Comparison of ENCODE assay signal across 1 cellular context in the genomic region with DNA sequence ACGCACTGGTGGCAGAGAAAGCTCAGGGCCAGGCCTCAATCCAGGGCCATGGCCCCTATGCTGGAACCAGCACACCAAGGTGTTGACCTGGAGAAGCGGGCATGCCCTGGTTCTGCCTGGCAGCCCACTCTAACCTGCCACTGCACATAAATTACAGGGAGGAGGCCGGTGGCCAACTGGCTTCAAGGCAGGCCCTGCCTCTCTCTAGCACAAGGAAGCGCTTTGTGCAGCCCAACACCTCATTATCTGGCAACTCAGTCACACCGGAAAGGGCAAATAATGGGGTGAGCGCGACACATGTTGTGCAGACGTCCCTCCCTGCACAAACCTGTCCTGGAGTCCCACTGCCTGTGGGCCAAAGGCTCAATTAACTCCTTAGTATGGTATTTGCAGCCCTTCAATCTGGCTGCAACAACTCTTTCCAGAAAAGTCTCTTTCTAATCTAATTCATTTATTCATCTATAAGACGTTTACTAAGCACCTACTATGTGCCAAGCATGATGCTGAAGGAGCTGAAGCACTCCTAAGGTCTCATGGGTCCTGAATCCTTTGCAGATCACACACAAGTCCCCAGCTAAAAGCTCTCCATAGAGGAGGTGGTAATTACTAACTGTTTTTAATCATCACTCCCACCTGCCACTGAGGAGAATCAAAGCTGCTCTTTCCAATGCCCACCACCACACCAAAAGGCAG.
TF ChIP-seq lines count a peak whose summit lies in the region.

No MANE protein-coding gene starts in this region.

TF ChIP-seq in K562, 482 proteins besides CTCF, POLR2A, EP300 and RAD21:
- TF ChIP-seq U2AF2 (optimal IDR thresholded peaks at IDR 0.05; ENCODE audit: low read depth, low read length) (no peak), ZKSCAN1 (IDR thresholded peaks at IDR 0.05; ENCODE audit: low read depth, low read length) (peak; percentile 85)
